Comparison of ENCODE assay signal across 8 cellular contexts in genomic region chr15:49045691-49046112, GRCh38. TPM values are rescaled to one million over a fixed set of nuclear protein-coding genes. Genes with fewer than 3 reads are reported as not detected.
DNase-seq lines count a peak whose midpoint lies in the region; ATAC-seq lines count a peak whose summit lies in the region.

No MANE protein-coding gene starts in this region.

- peak overlapping the region; percentile 78 for H3K27ac Mint-ChIP-seq in T-helper 17 cell

- peaks cover 2% of the 10 kb centered on the region for H3K36me3 Mint-ChIP-seq in T-helper 17 cell (ENCODE audit: low read depth)

- ATAC-seq in GM19452 (IDR thresholded peaks at IDR 0.05; ENCODE audit: unreplicated experiment) (peak; percentile 40), HG03442 (IDR thresholded peaks at IDR 0.05; ENCODE audit: unreplicated experiment) (peak; percentile 32), T-helper 17 cell (peak; percentile 27), esophagus mucosa (peak; percentile 35)

- peaks cover 27% of the 10 kb centered on the region for H3K4me1 Mint-ChIP-seq in T-helper 17 cell

- H3K9me3 ChIP-seq in T-helper 17 cell (ENCODE audit: control insufficient read depth, low read length, poor library complexity, severe bottlenecking), result no peaks in the 10 kb centered on the region

- DNase-seq in ELR (ENCODE audit: low read depth) (peak; percentile 54), T-helper 17 cell (no peak), myocyte (ENCODE audit: low read depth) (peak; percentile 35), retina (no peak)
- DNase-seq in stimulated activated CD4-positive, alpha-beta T cell treated with anti-CD3 and anti-CD28 coated beads, Interleukin-4, amount 100 ng/mL, for 4 hours, result no peak

- no peaks in the 10 kb centered on the region for H3K27me3 Mint-ChIP-seq in T-helper 17 cell

- H3K4me3 Mint-ChIP-seq in T-helper 17 cell, result peak overlapping the region; percentile 97

RNA-seq across cellular contexts. Expression of gene SECISBP2L, which starts 0.5 kb away (rescaled TPM):
- total RNA-seq in T-helper 17 cell, result 10 to 100 TPM; 49.4 to 56.8 TPM
- 19.3 TPM for total RNA-seq in esophagus mucosa
- 41.3 and 44.3 TPM in 2 replicates for total RNA-seq in myocyte
- 14.3 TPM for polyA plus RNA-seq in myocyte (2012)

Comparison
In these comparisons a context has a peak if more than half of its experiments do, and no peak if none do; other contexts are left out.
1. DNase-seq: peak in ELR (single experiment) and myocyte (single experiment); none in T-helper 17 cell (0 of 3), retina (single experiment) and stimulated activated CD4-positive, alpha-beta T cell treated with anti-CD3 and anti-CD28 coated beads, Interleukin-4, amount 100 ng/mL, for 4 hours (0 of 2).
2. Peak in every context shown above with its lines, with median percentiles within 50 percentile points of each other: ATAC-seq.